In the genomic region with DNA sequence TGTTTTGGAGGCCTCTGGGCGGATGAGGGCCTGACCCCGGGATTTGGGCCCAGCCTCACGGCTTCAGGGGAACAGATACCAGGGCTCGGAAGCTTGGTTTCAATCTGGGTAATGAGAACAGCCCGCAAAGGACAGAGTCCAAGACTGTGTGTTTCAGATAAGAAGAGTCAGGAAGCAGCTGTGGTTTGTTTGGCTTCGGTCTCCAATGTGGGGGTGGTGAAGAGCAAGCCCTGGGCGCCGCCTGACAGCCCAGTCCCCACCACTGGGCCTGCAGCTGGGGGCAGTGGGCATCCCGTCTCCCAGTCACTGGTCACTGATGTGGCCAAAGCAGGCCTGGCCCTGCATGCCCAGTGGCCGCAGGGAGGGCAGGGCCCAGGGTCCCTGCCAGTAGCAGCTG, we compare ENCODE assay signal across 1 cellular context.
TF ChIP-seq lines count a peak whose summit lies in the region.

No MANE protein-coding gene starts in this region.

TF ChIP-seq in IMR-90, 13 proteins besides CTCF, POLR2A, EP300 and RAD21 (continued from another document):
- TF ChIP-seq ELK1 (IDR thresholded peaks at IDR 0.05; ENCODE audit: borderline replicate concordance, low read depth, low read length): no peak
- no peak for TF ChIP-seq USF2 (IDR thresholded peaks at IDR 0.05; ENCODE audit: low read depth, low read length)
- no peak for TF ChIP-seq NFE2L2 (IDR thresholded peaks at IDR 0.05; ENCODE audit: low read depth, low read length)
- no peak for TF ChIP-seq BHLHE40 (IDR thresholded peaks at IDR 0.05; ENCODE audit: low read depth, low read length)
TF ChIP-seq in IMR-90: peak in this region for 1.
